Comparison of ENCODE assay signal across 27 cellular contexts in the genomic region with DNA sequence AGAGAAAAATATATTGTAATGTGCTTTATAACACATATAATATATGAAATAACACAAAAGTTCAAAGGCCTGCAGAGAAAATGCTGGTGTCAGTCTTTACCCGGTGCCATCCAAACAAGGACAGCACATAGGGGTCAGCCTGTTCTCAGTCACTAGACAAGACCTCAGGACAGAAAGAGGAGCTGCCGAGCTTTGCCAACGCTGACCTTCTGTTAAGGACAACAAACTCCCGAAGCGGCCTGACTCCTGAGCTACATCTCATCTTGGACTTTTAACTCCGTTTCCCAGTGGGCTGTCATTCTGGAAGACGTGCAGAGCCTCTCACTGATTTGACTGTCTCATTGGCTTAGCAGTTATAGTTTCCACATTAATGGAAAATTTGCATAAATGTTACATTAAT.
"Had no signal": no experiment of that assay in that cellular context is flagged by ENCODE, and none has a peak within 500 bp of the region (broad histone marks: within the 10 kb centered on the region; RNA-seq: fewer than 3 reads in every experiment).

No MANE protein-coding gene starts in this region.

- H3K27ac Mint-ChIP-seq: activated CD8-positive, alpha-beta T cell treated with anti-CD3 and anti-CD28 coated beads for 36 hours; activated naive CD8-positive, alpha-beta T cell; activated T-helper 2 cell treated with anti-CD3 and anti-CD28 coated beads, Interferon-gamma antibody, Interleukin-2, Interleukin-4, amounts not matched to agents 10 μg/mL and 5 μg/mL and 100 μg/mL, durations not matched to agents 14 hours and 24 hours and 36 hours; WTC11 had no signal

- DNase-seq: activated CD4-positive, alpha-beta T cell treated with anti-CD3 and anti-CD28 coated beads for 1 hour; activated CD4-positive, alpha-beta T cell treated with anti-CD3 and anti-CD28 coated beads for 4 hours; activated CD4-positive, alpha-beta T cell treated with anti-CD3 and anti-CD28 coated beads, Interleukin-2, amount 50 U/mL, for 1 hour; activated CD4-positive, alpha-beta T cell treated with anti-CD3 and anti-CD28 coated beads, Interleukin-2, amount 50 U/mL, for 48 hours; activated CD8-positive, alpha-beta memory T cell treated with anti-CD3 and anti-CD28 coated beads for 24 hours; activated CD8-positive, alpha-beta T cell treated with anti-CD3 and anti-CD28 coated beads for 36 hours; activated gamma-delta T cell treated with Interleukin-2 at 50 U/mL for 16 hours; activated naive CD4-positive, alpha-beta T cell treated with anti-CD3 and anti-CD28 coated beads, Interleukin-2, amount 50 U/mL, for 16 hours; activated naive CD4-positive, alpha-beta T cell treated with Interleukin-2 at 50 U/mL for 16 hours; activated T-cell treated with anti-CD3 and anti-CD28 coated beads, Interleukin-2, amount 50 U/mL, for 4 hours; amniotic stem cell; anterior cingulate cortex; brain microvascular endothelial cell; caudate nucleus; cortex of kidney; dermis blood vessel endothelial cell; effector CD4-positive, alpha-beta T cell; effector memory CD8-positive, alpha-beta T cell; erythroblast; foreskin keratinocyte; gastrocnemius medialis; glutamatergic neuron; heart left ventricle; T-helper 2 cell had no signal

- ATAC-seq: activated CD8-positive, alpha-beta T cell treated with anti-CD3 and anti-CD28 coated beads for 36 hours; activated T-cell treated with anti-CD3 and anti-CD28 coated beads, Interleukin-2, amount 50 U/mL, for 4 hours; effector memory CD8-positive, alpha-beta T cell; foreskin keratinocyte; gastrocnemius medialis; WTC11 had no signal

- H3K9me3 Mint-ChIP-seq: activated CD8-positive, alpha-beta T cell treated with anti-CD3 and anti-CD28 coated beads for 36 hours; activated T-cell treated with anti-CD3 and anti-CD28 coated beads, Interleukin-2, amount 50 U/mL, for 4 hours; activated T-helper 2 cell treated with anti-CD3 and anti-CD28 coated beads, Interferon-gamma antibody, Interleukin-2, Interleukin-4, amounts not matched to agents 10 μg/mL and 5 μg/mL and 100 μg/mL, durations not matched to agents 14 hours and 24 hours and 36 hours; effector memory CD8-positive, alpha-beta T cell; WTC11 had no signal

- H3K4me1 Mint-ChIP-seq: WTC11 had no signal

- H3K27me3 Mint-ChIP-seq: activated CD8-positive, alpha-beta T cell treated with anti-CD3 and anti-CD28 coated beads for 36 hours; activated naive CD8-positive, alpha-beta T cell; effector memory CD8-positive, alpha-beta T cell had no signal

- H3K4me3 Mint-ChIP-seq: activated CD8-positive, alpha-beta T cell treated with anti-CD3 and anti-CD28 coated beads for 36 hours; activated naive CD8-positive, alpha-beta T cell; activated T-cell treated with anti-CD3 and anti-CD28 coated beads, Interleukin-2, amount 50 U/mL, for 4 hours; effector memory CD8-positive, alpha-beta T cell; WTC11 had no signal
